ENCODE assay signal across 8 cellular contexts in the genomic region with DNA sequence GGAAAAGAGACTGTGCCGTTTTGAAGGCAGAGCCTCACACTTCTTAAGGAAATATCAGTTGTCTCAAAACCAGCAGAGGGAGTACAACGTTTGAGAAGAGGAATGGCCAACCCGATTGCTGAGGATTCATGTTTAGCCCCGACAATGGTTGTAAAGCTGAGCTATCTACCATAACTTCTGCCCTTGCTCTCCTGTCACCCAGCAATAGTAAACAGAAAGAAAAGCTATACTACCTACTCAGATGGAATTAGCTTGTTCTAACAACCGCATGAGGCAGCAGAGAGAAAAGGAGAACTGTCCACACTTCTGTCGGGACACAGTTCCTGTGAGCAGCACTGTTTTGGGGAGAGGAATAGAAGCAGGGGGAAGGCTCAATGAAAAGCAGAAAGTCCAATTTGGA.
DNase-seq lines count a peak whose midpoint lies in the region; ATAC-seq and TF ChIP-seq lines count a peak whose summit lies in the region.

No MANE protein-coding gene starts in this region.

- H3K4me2 ChIP-seq in parathyroid adenoma (ENCODE audit: low read length) = peak overlapping the region; percentile 38

- H3K27me3 ChIP-seq in H7 (ENCODE audit: control insufficient read depth, insufficient read depth, low read length) (no peaks in the 10 kb centered on the region), parathyroid adenoma (ENCODE audit: control insufficient read depth, insufficient read depth, low read length) (no peaks in the 10 kb centered on the region)

- peaks cover 63% of the 10 kb centered on the region for H3K36me3 Mint-ChIP-seq in activated CD4-positive, alpha-beta memory T cell treated with anti-CD3 and anti-CD28 coated beads, Interleukin-2, amount 10 ng/mL, durations not matched to agents 7 days and 5 days (ENCODE audit: low read depth)
- H3K36me3 Mint-ChIP-seq in activated T-helper 2 cell treated with anti-CD3 and anti-CD28 coated beads, Interferon-gamma antibody, Interleukin-2, Interleukin-4, amounts not matched to agents 10 μg/mL and 5 μg/mL and 100 μg/mL, durations not matched to agents 14 hours and 24 hours and 36 hours (ENCODE audit: low read depth) = peaks cover 71% of the 10 kb centered on the region

- H3K36me3 ChIP-seq in H7 (replicated peaks; ENCODE audit: control insufficient read depth, insufficient read depth, low read length) (no peaks in the 10 kb centered on the region; the same call in 1 of the 2 replicates), parathyroid adenoma (ENCODE audit: control insufficient read depth, insufficient read depth, low read length) (no peaks in the 10 kb centered on the region)

- H3K4me1 Mint-ChIP-seq in activated CD4-positive, alpha-beta memory T cell treated with anti-CD3 and anti-CD28 coated beads, Interleukin-2, amount 10 ng/mL, durations not matched to agents 7 days and 5 days = peaks cover 61% of the 10 kb centered on the region
- H3K4me1 Mint-ChIP-seq in activated T-helper 2 cell treated with anti-CD3 and anti-CD28 coated beads, Interferon-gamma antibody, Interleukin-2, Interleukin-4, amounts not matched to agents 10 μg/mL and 5 μg/mL and 100 μg/mL, durations not matched to agents 14 hours and 24 hours and 36 hours (ENCODE audit: low read depth) = peaks cover 39% of the 10 kb centered on the region

- peak; percentile 74 for DNase-seq in AG10803 (ENCODE audit: low read depth)
- DNase-seq in H7 = peak; percentile 52
- no peak for DNase-seq in activated CD4-positive, alpha-beta memory T cell treated with anti-CD3 and anti-CD28 coated beads, Interleukin-2, amount 10 ng/mL, durations not matched to agents 7 days and 5 days
- peak; percentile 53 for DNase-seq in glomerular visceral epithelial cell (ENCODE audit: extremely low spot score)
- no peak for DNase-seq in GM20000 (ENCODE audit: low spot score)
- DNase-seq in activated T-helper 2 cell treated with anti-CD3 and anti-CD28 coated beads, Interferon-gamma antibody, Interleukin-2, Interleukin-4, amounts not matched to agents 10 μg/mL and 5 μg/mL and 100 μg/mL, durations not matched to agents 14 hours and 24 hours and 36 hours (ENCODE audit: low spot score) = no peak

- no peaks in the 10 kb centered on the region for H3K9me3 Mint-ChIP-seq in activated CD4-positive, alpha-beta memory T cell treated with anti-CD3 and anti-CD28 coated beads, Interleukin-2, amount 10 ng/mL, durations not matched to agents 7 days and 5 days
- no peaks in the 10 kb centered on the region for H3K9me3 Mint-ChIP-seq in activated T-helper 2 cell treated with anti-CD3 and anti-CD28 coated beads, Interferon-gamma antibody, Interleukin-2, Interleukin-4, amounts not matched to agents 10 μg/mL and 5 μg/mL and 100 μg/mL, durations not matched to agents 14 hours and 24 hours and 36 hours

- H3K4me3 ChIP-seq in AG10803 (ENCODE audit: low read length) (no peak overlapping the region), H7 (ENCODE audit: insufficient read depth, low read depth, low read length) (no peak overlapping the region), parathyroid adenoma (ENCODE audit: low read depth, low read length) (no peak overlapping the region)

- intact Hi-C loops in activated T-helper 2 cell treated with anti-CD3 and anti-CD28 coated beads, Interferon-gamma antibody, Interleukin-2, Interleukin-4, amounts not matched to agents 10 μg/mL and 5 μg/mL and 100 μg/mL, durations not matched to agents 14 hours and 24 hours and 36 hours (cut with micrococcal nuclease) = no loop called here

- no peak overlapping the region for H3K9ac ChIP-seq in parathyroid adenoma

- H3K27ac Mint-ChIP-seq in activated CD4-positive, alpha-beta memory T cell treated with anti-CD3 and anti-CD28 coated beads, Interleukin-2, amount 10 ng/mL, durations not matched to agents 7 days and 5 days = peak overlapping the region; percentile 43
- H3K27ac Mint-ChIP-seq in activated T-helper 2 cell treated with anti-CD3 and anti-CD28 coated beads, Interferon-gamma antibody, Interleukin-2, Interleukin-4, amounts not matched to agents 10 μg/mL and 5 μg/mL and 100 μg/mL, durations not matched to agents 14 hours and 24 hours and 36 hours = no peak overlapping the region

- no peak for ATAC-seq in HG03097 (IDR thresholded peaks at IDR 0.05; ENCODE audit: low FRiP score, unreplicated experiment)

- no peak overlapping the region for H2AFZ ChIP-seq in parathyroid adenoma

- no peak overlapping the region for H3K4me3 Mint-ChIP-seq in activated CD4-positive, alpha-beta memory T cell treated with anti-CD3 and anti-CD28 coated beads, Interleukin-2, amount 10 ng/mL, durations not matched to agents 7 days and 5 days
- H3K4me3 Mint-ChIP-seq in activated T-helper 2 cell treated with anti-CD3 and anti-CD28 coated beads, Interferon-gamma antibody, Interleukin-2, Interleukin-4, amounts not matched to agents 10 μg/mL and 5 μg/mL and 100 μg/mL, durations not matched to agents 14 hours and 24 hours and 36 hours (ENCODE audit: low read depth) = no peak overlapping the region

- H3K4me1 ChIP-seq in parathyroid adenoma = peaks cover 11% of the 10 kb centered on the region

- H3K9me3 ChIP-seq in parathyroid adenoma (ENCODE audit: control insufficient read depth, low read length) = no peaks in the 10 kb centered on the region

- H3K27ac ChIP-seq in parathyroid adenoma = peak overlapping the region; percentile 32

- peak; percentile 68 for TF ChIP-seq CTCF in AG10803 (conservative IDR thresholded peaks at IDR 0.05; ENCODE audit: low read length)
- TF ChIP-seq CTCF in parathyroid adenoma (IDR thresholded peaks at IDR 0.05) = peak; percentile 34
- TF ChIP-seq CTCF in GM20000 (IDR thresholded peaks at IDR 0.05; ENCODE audit: extremely low read depth, missing control alignments) = no peak

- POLR2A ChIA-PET in activated CD4-positive, alpha-beta memory T cell treated with anti-CD3 and anti-CD28 coated beads, Interleukin-2, amount 10 ng/mL, durations not matched to agents 7 days and 5 days (lab: Charles Lee) = interaction anchor here (0.7 to 1.7 kb wide), 6 partner anchors 10 to 117 kb away, joined by 3 to 7 read pairs (median 4); no protein-coding TSS in a partner anchor

- no peaks in the 10 kb centered on the region for H3K27me3 Mint-ChIP-seq in activated CD4-positive, alpha-beta memory T cell treated with anti-CD3 and anti-CD28 coated beads, Interleukin-2, amount 10 ng/mL, durations not matched to agents 7 days and 5 days
- H3K27me3 Mint-ChIP-seq in activated T-helper 2 cell treated with anti-CD3 and anti-CD28 coated beads, Interferon-gamma antibody, Interleukin-2, Interleukin-4, amounts not matched to agents 10 μg/mL and 5 μg/mL and 100 μg/mL, durations not matched to agents 14 hours and 24 hours and 36 hours (ENCODE audit: low read depth) = no peaks in the 10 kb centered on the region

- CTCF ChIA-PET in activated CD4-positive, alpha-beta memory T cell treated with anti-CD3 and anti-CD28 coated beads, Interleukin-2, amount 10 ng/mL, durations not matched to agents 7 days and 5 days (lab: Charles Lee) = interaction anchor here (0.6 to 2.4 kb wide), 22 partner anchors 9 to 439 kb away, joined by 3 to 21 read pairs (median 4); no protein-coding TSS in a partner anchor

- H3K79me2 ChIP-seq in parathyroid adenoma = peaks cover 37% of the 10 kb centered on the region

Comparison
In these comparisons a context has a peak if more than half of its experiments do, and no peak if none do; other contexts are left out.
1. DNase-seq: peak in AG10803 (single experiment), H7 (single experiment) and glomerular visceral epithelial cell (single experiment); none in activated CD4-positive, alpha-beta memory T cell treated with anti-CD3 and anti-CD28 coated beads, Interleukin-2, amount 10 ng/mL, durations not matched to agents 7 days and 5 days (single experiment), GM20000 (single experiment) and activated T-helper 2 cell treated with anti-CD3 and anti-CD28 coated beads, Interferon-gamma antibody, Interleukin-2, Interleukin-4, amounts not matched to agents 10 μg/mL and 5 μg/mL and 100 μg/mL, durations not matched to agents 14 hours and 24 hours and 36 hours (single experiment).